8 cellular contexts compared by ENCODE assay signal in genomic region chr19:37779139-37780035, GRCh38. TPM values are rescaled to one million over a fixed set of nuclear protein-coding genes. Genes with fewer than 3 reads are reported as not detected.
DNase-seq lines count a peak whose midpoint lies in the region; ATAC-seq, FAIRE-seq and TF ChIP-seq lines count a peak whose summit lies in the region.

Gene ZNF573 (minus strand): TSS chr19:37779586. CDS start chr19:37773729, 5,857 bp downstream.

- peak within 1 kb of the TSS; percentile 66 for H3K4me2 ChIP-seq in neural cell (ENCODE audit: low read length)

- peak; percentile 29 for TF ChIP-seq RAD21 in neural cell (conservative IDR thresholded peaks at IDR 0.05)

- peaks cover 24 to 27% of the 10 kb centered on the region in 2 donors for H3K9me3 Mint-ChIP-seq in stimulated activated naive CD8-positive, alpha-beta T cell treated with anti-CD3 and anti-CD28 coated beads, Interleukin-15, amount 100 ng/mL, for 72 hours

- H3F3A ChIP-seq in neural cell (ENCODE audit: insufficient read depth, low read length, poor library complexity, severe bottlenecking): no peaks in the 10 kb centered on the region

- H3K4me3 Mint-ChIP-seq in stimulated activated naive CD8-positive, alpha-beta T cell treated with anti-CD3 and anti-CD28 coated beads, Interleukin-15, amount 100 ng/mL, for 72 hours: peak within 1 kb of the TSS; percentile 93 to 95

- H3K9me3 ChIP-seq in MG63 (peaks cover 30% of the 10 kb centered on the region), neural cell (ENCODE audit: low read length) (no peaks in the 10 kb centered on the region)

- H4K20me1 ChIP-seq in neural cell (ENCODE audit: insufficient read depth): no peaks in the 10 kb centered on the region

- H3K27ac Mint-ChIP-seq in stimulated activated naive CD8-positive, alpha-beta T cell treated with anti-CD3 and anti-CD28 coated beads, Interleukin-15, amount 100 ng/mL, for 72 hours: peak within 1 kb of the TSS; percentile 95 to 98

- H3K4me3 ChIP-seq in MG63 (peak within 1 kb of the TSS; percentile 87), foreskin fibroblast (ENCODE audit: low read depth in 1 of 2, low read length in 2 of 2) (peak within 1 kb of the TSS; percentile 70 to 78), neural cell (ENCODE audit: low read length) (peak within 1 kb of the TSS; percentile 71)

- TF ChIP-seq CTCF in foreskin fibroblast (IDR thresholded peaks at IDR 0.05; ENCODE audit: low read depth, low read length) (peak; percentile 8), neural cell (IDR thresholded peaks at IDR 0.05; ENCODE audit: poor library complexity, severe bottlenecking) (peak; percentile 29)

- peak; percentile 79 for TF ChIP-seq POLR2A in H54 (IDR thresholded peaks at IDR 0.05; ENCODE audit: low read depth, low read length)

- no peaks in the 10 kb centered on the region for H3K9me2 ChIP-seq in neural cell (ENCODE audit: insufficient read depth, low read length)

- FAIRE-seq in H54 (lab: Jason Lieb, UNC): peak; percentile 94

- H2AFZ ChIP-seq in neural cell (ENCODE audit: low read depth, low read length): peak within 1 kb of the TSS; percentile 98

- no peaks in the 10 kb centered on the region for H3K27me3 ChIP-seq in MG63
- no peaks in the 10 kb centered on the region for H3K27me3 ChIP-seq in neural cell (ENCODE audit: insufficient read depth, low read depth, low read length)

- peak; percentile 93 for ATAC-seq in stimulated activated naive CD8-positive, alpha-beta T cell treated with anti-CD3 and anti-CD28 coated beads, Interleukin-15, amount 100 ng/mL, for 72 hours

- no peak for TF ChIP-seq EP300 in neural cell (conservative IDR thresholded peaks at IDR 0.05; ENCODE audit: poor library complexity, severe bottlenecking)

- H3K79me2 ChIP-seq in neural cell (replicated peaks; ENCODE audit: insufficient read depth, low read length): peaks cover 4% of the 10 kb centered on the region

- peaks cover 31% of the 10 kb centered on the region for H3K4me1 Mint-ChIP-seq in stimulated activated naive CD8-positive, alpha-beta T cell treated with anti-CD3 and anti-CD28 coated beads, Interleukin-15, amount 100 ng/mL, for 72 hours

- DNase-seq in EL (peak; percentile 91), H54 (ENCODE audit: insufficient read length, low spot score) (peak; percentile 84), MG63 (peak; percentile 82), SHP77 (lab: John Stamatoyannopoulos, UW) (peak; percentile 94 to 96), activated gamma-delta T cell (lab: John Stamatoyannopoulos, UW) (peak; percentile 29), foreskin fibroblast (peak; percentile 84 to 94)
- DNase-seq in stimulated activated naive CD8-positive, alpha-beta T cell treated with anti-CD3 and anti-CD28 coated beads, Interleukin-15, amount 100 ng/mL, for 72 hours: peak; percentile 77 to 82

- H3K9ac ChIP-seq in neural cell (ENCODE audit: low read length): peak within 1 kb of the TSS; percentile 75

- H3K36me3 ChIP-seq in MG63 (no peaks in the 10 kb centered on the region), neural cell (ENCODE audit: insufficient read depth, low read length) (no peaks in the 10 kb centered on the region)

- no peaks in the 10 kb centered on the region for H3K27me3 Mint-ChIP-seq in stimulated activated naive CD8-positive, alpha-beta T cell treated with anti-CD3 and anti-CD28 coated beads, Interleukin-15, amount 100 ng/mL, for 72 hours

- H3K27ac ChIP-seq in neural cell (ENCODE audit: low read length): peak within 1 kb of the TSS; percentile 83

TF ChIP-seq in neural cell, 6 proteins besides CTCF, POLR2A, EP300 and RAD21:
- TF ChIP-seq REST (IDR thresholded peaks at IDR 0.05; ENCODE audit: borderline replicate concordance) (peak; percentile 75), POLR2AphosphoS5 (IDR thresholded peaks at IDR 0.05) (peak; percentile 61), TAF1 (IDR thresholded peaks at IDR 0.05; ENCODE audit: low read depth) (no peak), SMC3 (conservative IDR thresholded peaks at IDR 0.05; ENCODE audit: poor library complexity) (no peak), MXI1 (conservative IDR thresholded peaks at IDR 0.05; ENCODE audit: poor library complexity, severe bottlenecking) (peak; percentile 96)

RNA-seq across cellular contexts. Expression of gene ZNF573, which starts in this region (rescaled TPM):
- total RNA-seq in MG63 (2014; rRNA removed; shearing (Covaris generic); ENCODE audit: low replicate concordance): 2.1 and 2.9 TPM in 2 replicates
- polyA plus RNA-seq in neural cell: 7.6 and 9.1 TPM in 2 replicates
- polyA minus RNA-seq in neural cell: 31.4 and 39.0 TPM in 2 replicates

Comparison
In these comparisons a context has a peak if more than half of its experiments do, and no peak if none do; other contexts are left out.
1. Peak in every context shown above with its lines: DNase-seq, ATAC-seq, H3K4me3 ChIP-seq and H3K27ac ChIP-seq.
2. DNase-seq: peak in every context shown above with its lines; median percentile 95 in SHP77; 91 in EL; 89 in foreskin fibroblast; 84 in H54; 82 in MG63; 80 in stimulated activated naive CD8-positive, alpha-beta T cell treated with anti-CD3 and anti-CD28 coated beads, Interleukin-15, amount 100 ng/mL, for 72 hours; 29 in activated gamma-delta T cell.